ENCODE assay signal across 19 cellular contexts in genomic region chr6:130775421-130776012, GRCh38. TPM values are rescaled to one million over a fixed set of nuclear protein-coding genes. Genes with fewer than 3 reads are reported as not detected.
A peak's percentile ranks its signal among the peaks of the same experiment; 100 is the strongest.
DNase-seq lines count a peak whose midpoint lies in the region; ATAC-seq, FAIRE-seq and TF ChIP-seq lines count a peak whose summit lies in the region.
"Had no signal": no experiment of that assay in that cellular context is flagged by ENCODE, and none has a peak within 500 bp of the region (broad histone marks: within the 10 kb centered on the region; RNA-seq: fewer than 3 reads in every experiment).

No MANE protein-coding gene starts in this region.

- no peak overlapping the region for H3K4me2 ChIP-seq in astrocyte (ENCODE audit: low read length)
- no peak overlapping the region for H3K4me2 ChIP-seq in osteoblast (ENCODE audit: insufficient read depth, low read length)

- no peak overlapping the region for H3K9ac ChIP-seq in astrocyte (ENCODE audit: low read length)
- H3K9ac ChIP-seq: BLaER1 treated with 17β-estradiol and CSF1 and Interleukin-3, amounts not matched to agents 10 nM and 100 nM had no signal

- H3K4me3 Mint-ChIP-seq in astrocyte (ENCODE audit: unreplicated experiment): no peak overlapping the region
- H3K4me3 Mint-ChIP-seq in activated CD8-positive, alpha-beta T cell treated with anti-CD3 and anti-CD28 coated beads, Interleukin-2, amount 10 ng/mL, durations not matched to agents 7 days and 5 days: no peak overlapping the region
- no peak overlapping the region for H3K4me3 Mint-ChIP-seq in effector memory CD8-positive, alpha-beta T cell

- H3K4me1 ChIP-seq in astrocyte (ENCODE audit: insufficient read depth, low read length) (peaks cover 7% of the 10 kb centered on the region), osteoblast (ENCODE audit: insufficient read depth, low read length) (peaks cover 21% of the 10 kb centered on the region)

- no peaks in the 10 kb centered on the region for H3K79me2 ChIP-seq in astrocyte (ENCODE audit: insufficient read depth, low read length)
- no peaks in the 10 kb centered on the region for H3K79me2 ChIP-seq in osteoblast (ENCODE audit: insufficient read depth, low read length)

- CTCF ChIA-PET in activated CD8-positive, alpha-beta T cell treated with anti-CD3 and anti-CD28 coated beads, Interleukin-2, amount 10 ng/mL, durations not matched to agents 7 days and 5 days (lab: Charles Lee): interaction anchor here (0.9 to 1.5 kb wide), 4 partner anchors 12 to 110 kb away, joined by 3 to 4 read pairs (median 4); no protein-coding TSS in a partner anchor

- peaks cover 36% of the 10 kb centered on the region for H3K4me1 Mint-ChIP-seq in astrocyte (ENCODE audit: low read depth, unreplicated experiment)
- peaks cover 40% of the 10 kb centered on the region for H3K4me1 Mint-ChIP-seq in activated CD8-positive, alpha-beta T cell treated with anti-CD3 and anti-CD28 coated beads, Interleukin-2, amount 10 ng/mL, durations not matched to agents 7 days and 5 days (ENCODE audit: low read depth)
- peaks cover 18 to 21% of the 10 kb centered on the region in 2 donors for H3K4me1 Mint-ChIP-seq in effector memory CD8-positive, alpha-beta T cell (ENCODE audit: low read depth in 2 of 2)

- H3K36me3 ChIP-seq in astrocyte (ENCODE audit: insufficient read depth, low read length): no peaks in the 10 kb centered on the region
- no peaks in the 10 kb centered on the region for H3K36me3 ChIP-seq in osteoblast (ENCODE audit: insufficient read depth, low read length)
- H3K36me3 ChIP-seq: BLaER1 treated with 17β-estradiol and CSF1 and Interleukin-3, amounts not matched to agents 10 nM and 100 nM; Peyer's patch had no signal

- H3K27me3 ChIP-seq in astrocyte (ENCODE audit: insufficient read depth, low read length) (no peaks in the 10 kb centered on the region), osteoblast (ENCODE audit: insufficient read depth, low read length) (no peaks in the 10 kb centered on the region)
- H3K27me3 ChIP-seq: BLaER1 treated with 17β-estradiol and CSF1 and Interleukin-3, amounts not matched to agents 10 nM and 100 nM; Peyer's patch had no signal

- H3K9me3 ChIP-seq in astrocyte (ENCODE audit: insufficient read depth, low read depth, low read length) (peaks cover 4% of the 10 kb centered on the region), osteoblast (ENCODE audit: low read depth, low read length) (no peaks in the 10 kb centered on the region)
- H3K9me3 ChIP-seq: Peyer's patch had no signal

- TF ChIP-seq CTCF in astrocyte (IDR thresholded peaks at IDR 0.05; ENCODE audit: insufficient read depth, low read depth, low read length) (no peak), osteoblast (IDR thresholded peaks at IDR 0.05; ENCODE audit: extremely low read depth, low read depth, low read length) (no peak)

- DNase-seq in GM12891 (ENCODE audit: insufficient read length, low spot score) (no peak), HT1080 (ENCODE audit: low read depth) (peak; percentile 6), astrocyte (ENCODE audit: low read depth) (peak; percentile 35), osteoblast (ENCODE audit: insufficient read length, low spot score, missing footprints) (no peak), KG1 (lab: John Stamatoyannopoulos, UW) (no peak)
- no peak for DNase-seq in activated CD8-positive, alpha-beta T cell treated with anti-CD3 and anti-CD28 coated beads, Interleukin-2, amount 10 ng/mL, durations not matched to agents 7 days and 5 days
- DNase-seq in effector memory CD8-positive, alpha-beta T cell: no peak
- DNase-seq: DMS153, Karpas-422, NCI-H146, NCI-H226, NCI-H69, Peyer's patch, SHP77 had no signal

- ATAC-seq in activated CD8-positive, alpha-beta T cell treated with anti-CD3 and anti-CD28 coated beads, Interleukin-2, amount 10 ng/mL, durations not matched to agents 7 days and 5 days: no peak
- ATAC-seq in effector memory CD8-positive, alpha-beta T cell (replicated peaks): no peak
- ATAC-seq: HepG2, SK-N-SH treated with all-trans-retinoic acid at 6 μM for 48 hours had no signal

- no peak for TF ChIP-seq POLR2A in GM12891 (IDR thresholded peaks at IDR 0.05; ENCODE audit: low read depth, low read length)

- H4K20me1 ChIP-seq in astrocyte (ENCODE audit: insufficient read depth, low read length) (no peaks in the 10 kb centered on the region), osteoblast (ENCODE audit: insufficient read depth, low read length) (no peaks in the 10 kb centered on the region)
- H4K20me1 ChIP-seq: BLaER1 treated with 17β-estradiol and CSF1 and Interleukin-3, amounts not matched to agents 10 nM and 100 nM had no signal

- no peak overlapping the region for H3K27ac Mint-ChIP-seq in astrocyte (ENCODE audit: unreplicated experiment)
- no peak overlapping the region for H3K27ac Mint-ChIP-seq in activated CD8-positive, alpha-beta T cell treated with anti-CD3 and anti-CD28 coated beads, Interleukin-2, amount 10 ng/mL, durations not matched to agents 7 days and 5 days
- H3K27ac Mint-ChIP-seq in effector memory CD8-positive, alpha-beta T cell: peak overlapping the region in 1 of 2 donors; percentile 91

- no peaks in the 10 kb centered on the region for H3K36me3 Mint-ChIP-seq in astrocyte (ENCODE audit: low read depth, unreplicated experiment)
- H3K36me3 Mint-ChIP-seq in activated CD8-positive, alpha-beta T cell treated with anti-CD3 and anti-CD28 coated beads, Interleukin-2, amount 10 ng/mL, durations not matched to agents 7 days and 5 days (ENCODE audit: low read depth): peaks cover 7% of the 10 kb centered on the region
- H3K36me3 Mint-ChIP-seq in effector memory CD8-positive, alpha-beta T cell (ENCODE audit: insufficient read depth): no peaks in the 10 kb centered on the region

- H2AFZ ChIP-seq in astrocyte (ENCODE audit: low read depth, low read length) (no peak overlapping the region), osteoblast (ENCODE audit: low read length) (peak overlapping the region; percentile 31)

- POLR2A ChIA-PET in activated CD8-positive, alpha-beta T cell treated with anti-CD3 and anti-CD28 coated beads, Interleukin-2, amount 10 ng/mL, durations not matched to agents 7 days and 5 days (lab: Charles Lee): no interaction called here

- H3K27me3 Mint-ChIP-seq in astrocyte (ENCODE audit: low read depth, unreplicated experiment): no peaks in the 10 kb centered on the region
- H3K27me3 Mint-ChIP-seq in activated CD8-positive, alpha-beta T cell treated with anti-CD3 and anti-CD28 coated beads, Interleukin-2, amount 10 ng/mL, durations not matched to agents 7 days and 5 days (ENCODE audit: low read depth): peaks cover 2% of the 10 kb centered on the region
- no peaks in the 10 kb centered on the region for H3K27me3 Mint-ChIP-seq in effector memory CD8-positive, alpha-beta T cell

- H3K4me3 ChIP-seq in astrocyte (ENCODE audit: insufficient read depth, low read depth, low read length) (no peak overlapping the region), osteoblast (ENCODE audit: insufficient read depth, low read length) (no peak overlapping the region)
- H3K4me3 ChIP-seq: BLaER1 treated with 17β-estradiol and CSF1 and Interleukin-3, amounts not matched to agents 10 nM and 100 nM; Peyer's patch had no signal

- H3K27ac ChIP-seq in astrocyte (ENCODE audit: low read depth, low read length) (no peak overlapping the region), osteoblast (ENCODE audit: low read depth, low read length) (no peak overlapping the region)
- H3K27ac ChIP-seq: Peyer's patch had no signal

- no peak for FAIRE-seq in GM12891 (lab: Jason Lieb, UNC)
- no peak for FAIRE-seq in astrocyte (lab: Jason Lieb, UNC)
- FAIRE-seq: HepG2 had no signal

- peaks cover 8% of the 10 kb centered on the region for H3K9me3 Mint-ChIP-seq in astrocyte (ENCODE audit: unreplicated experiment)
- peaks cover 6% of the 10 kb centered on the region for H3K9me3 Mint-ChIP-seq in activated CD8-positive, alpha-beta T cell treated with anti-CD3 and anti-CD28 coated beads, Interleukin-2, amount 10 ng/mL, durations not matched to agents 7 days and 5 days (ENCODE audit: insufficient read depth)
- no peaks in the 10 kb centered on the region for H3K9me3 Mint-ChIP-seq in effector memory CD8-positive, alpha-beta T cell

TF ChIP-seq in GM12891, 5 proteins besides CTCF, POLR2A, EP300 and RAD21:
- TF ChIP-seq POU2F2 (IDR thresholded peaks at IDR 0.05; ENCODE audit: low read depth, low read length): no peak
- peak; percentile 50; the same call in 1 of the 2 replicates for TF ChIP-seq SPI1 (IDR thresholded peaks at IDR 0.05; ENCODE audit: low read depth, low read length)

RNA-seq across cellular contexts. Expression of gene SMLR1, which starts 51.7 kb away (rescaled TPM):
- polyA plus RNA-seq in GM12891 (2012; ENCODE audit: low read depth, missing spikeins): not detected
- not detected in 2 replicates for total RNA-seq in HT1080 (2014; rRNA removed; shearing (Covaris generic))
- not detected in 2 replicates for polyA plus RNA-seq in HT1080 (2015; cell fraction: cytosol; rRNA removed)
- not detected in 2 replicates for polyA plus RNA-seq in HT1080 (2015; cell fraction: nucleus; rRNA removed)
- total RNA-seq in astrocyte: not detected in 2 replicates
- total RNA-seq in osteoblast: not detected in 2 replicates
- total RNA-seq in activated CD8-positive, alpha-beta T cell treated with anti-CD3 and anti-CD28 coated beads, Interleukin-2, amount 10 ng/mL, durations not matched to agents 7 days and 5 days: not detected
- total RNA-seq: T-helper 1 cell treated with Interleukin-12 subunit alpha and Interleukin-12 subunit beta and Interleukin-4 antibody, amounts not matched to agents 30 ng/mL and 1 ng/mL, for 36 hours had no signal
- polyA plus RNA-seq: AG04450 had no signal

Comparison
In these comparisons a context has a peak if more than half of its experiments do, and no peak if none do; other contexts are left out.
1. DNase-seq: peak in HT1080 (single experiment) and astrocyte (single experiment); none in GM12891 (single experiment), osteoblast (single experiment), KG1 (single experiment), activated CD8-positive, alpha-beta T cell treated with anti-CD3 and anti-CD28 coated beads, Interleukin-2, amount 10 ng/mL, durations not matched to agents 7 days and 5 days (single experiment) and effector memory CD8-positive, alpha-beta T cell (0 of 3).